Comparison of ENCODE assay signal across 15 cellular contexts in genomic region chr5:79023947-79024346, GRCh38. TPM values are rescaled to one million over a fixed set of nuclear protein-coding genes. Genes with fewer than 3 reads are reported as not detected.
A peak's percentile ranks its signal among the peaks of the same experiment; 100 is the strongest.
DNase-seq lines count a peak whose midpoint lies in the region; ATAC-seq and TF ChIP-seq lines count a peak whose summit lies in the region.
"Had no signal": no experiment of that assay in that cellular context is flagged by ENCODE, and none has a peak within 500 bp of the region (broad histone marks: within the 10 kb centered on the region; RNA-seq: fewer than 3 reads in every experiment).

No MANE protein-coding gene starts in this region.

- H3K27me3 Mint-ChIP-seq in HFFc6 (ENCODE audit: insufficient read depth): peaks cover 12% of the 10 kb centered on the region
- no peaks in the 10 kb centered on the region; the same call in 1 of the 2 replicates for H3K27me3 Mint-ChIP-seq in WTC11 (ENCODE audit: low read depth)

- H3K9me3 Mint-ChIP-seq in HFFc6: no peaks in the 10 kb centered on the region
- H3K9me3 Mint-ChIP-seq in WTC11: no peaks in the 10 kb centered on the region
- H3K9me3 Mint-ChIP-seq: CD8-positive, alpha-beta memory T cell; GM23338 had no signal

- CTCF ChIA-PET in WTC11 (lab: Charles Lee): interaction anchor here (1.5 to 8.5 kb wide), 6 partner anchors 11 to 125 kb away, joined by 3 to 358 read pairs (median 14); no protein-coding TSS in a partner anchor

- H3K27ac ChIP-seq in liver (ENCODE audit: low read depth in 1 of 2, low read length in 2 of 2): peak overlapping the region; percentile 32 to 39
- H3K27ac ChIP-seq: BLaER1 had no signal

- H3K36me3 ChIP-seq in liver (ENCODE audit: control insufficient read depth in 4 of 4, insufficient read depth in 3 of 4, low read depth in 1 of 4, low read length in 3 of 4): peaks cover 0 to 17% (median 5%) of the 10 kb centered on the region in 4 donors
- H3K36me3 ChIP-seq: BLaER1 had no signal

- no peak overlapping the region for H3K4me3 ChIP-seq in liver (ENCODE audit: low read depth in 1 of 3, low read length in 3 of 3)
- H3K4me3 ChIP-seq: BLaER1, GM23338 had no signal

- POLR2A ChIA-PET in WTC11 (lab: Charles Lee): no interaction called here

- 51% methylated on average over 1 of the region's 1 CpG for WGBS in liver

- no peaks in the 10 kb centered on the region for H3K9me3 ChIP-seq in liver (ENCODE audit: control insufficient read depth in 4 of 4, low read length in 3 of 4)
- H3K9me3 ChIP-seq: BLaER1, Caco-2 had no signal

- H3K27ac Mint-ChIP-seq in HFFc6 (no peak overlapping the region), WTC11 (no peak overlapping the region)
- H3K27ac Mint-ChIP-seq: CD8-positive, alpha-beta memory T cell; GM23338 had no signal

- H3K4me1 Mint-ChIP-seq in HFFc6 (ENCODE audit: low read depth): peaks cover 38% of the 10 kb centered on the region
- H3K4me1 Mint-ChIP-seq in WTC11: peaks cover 20% of the 10 kb centered on the region

- TF ChIP-seq RAD21 in liver (IDR thresholded peaks at IDR 0.05): no peak

- H3K9ac ChIP-seq in liver (ENCODE audit: low read depth in 1 of 2, low read length in 2 of 2): no peak overlapping the region
- H3K9ac ChIP-seq: BLaER1 had no signal

- TF ChIP-seq CTCF in HFFc6 (IDR thresholded peaks at IDR 0.05) (no peak), WTC11 (IDR thresholded peaks at IDR 0.05) (no peak), liver (IDR thresholded peaks at IDR 0.05; ENCODE audit: low read depth, low read length, missing input control) (no peak)

- ATAC-seq in WTC11: no peak
- ATAC-seq in HG02938 (IDR thresholded peaks at IDR 0.05; ENCODE audit: unreplicated experiment): no peak
- ATAC-seq: GM23338 had no signal

- H3K4me1 ChIP-seq in liver (ENCODE audit: control insufficient read depth in 4 of 4, insufficient read depth in 4 of 4, low read length in 3 of 4): peaks cover 7 to 51% (median 36%) of the 10 kb centered on the region in 4 donors
- H3K4me1 ChIP-seq: Caco-2 had no signal

- no peaks in the 10 kb centered on the region for H3K36me3 Mint-ChIP-seq in HFFc6 (ENCODE audit: low read depth)
- no peaks in the 10 kb centered on the region for H3K36me3 Mint-ChIP-seq in WTC11
- H3K36me3 Mint-ChIP-seq: CD8-positive, alpha-beta memory T cell had no signal

- H3K4me3 Mint-ChIP-seq in HFFc6 (peak overlapping the region; percentile 83; the same call in 1 of the 2 replicates), WTC11 (no peak overlapping the region)
- H3K4me3 Mint-ChIP-seq: CD8-positive, alpha-beta memory T cell; GM23338 had no signal

- DNase-seq in HFFc6: no peak
- no peak for DNase-seq in WTC11 (ENCODE audit: low spot score)
- DNase-seq in activated naive CD4-positive, alpha-beta T cell (lab: John Stamatoyannopoulos, UW): no peak
- DNase-seq in RKO (ENCODE audit: low spot score): no peak
- DNase-seq: AML-193; Caco-2; CD8-positive, alpha-beta memory T cell; DMS53; GF-D8; H7 had no signal

- H3K27me3 ChIP-seq in liver (ENCODE audit: control insufficient read depth in 4 of 4, insufficient read depth in 4 of 4, low read length in 3 of 4): no peaks in the 10 kb centered on the region
- H3K27me3 ChIP-seq: BLaER1 had no signal

TF ChIP-seq in WTC11, 78 proteins besides CTCF, POLR2A, EP300 and RAD21:
- peak; percentile 23; the same call in 1 of the 2 replicates for TF ChIP-seq GABPB1 (CRISPR knock-in tag; IDR thresholded peaks at IDR 0.05)
- TF ChIP-seq ZNF671 (CRISPR knock-in tag; IDR thresholded peaks at IDR 0.05): no peak
TF ChIP-seq in WTC11: peak in this region for 1.

TF ChIP-seq in liver, 16 proteins besides CTCF, POLR2A, EP300 and RAD21:
- TF ChIP-seq, protein P1, sequence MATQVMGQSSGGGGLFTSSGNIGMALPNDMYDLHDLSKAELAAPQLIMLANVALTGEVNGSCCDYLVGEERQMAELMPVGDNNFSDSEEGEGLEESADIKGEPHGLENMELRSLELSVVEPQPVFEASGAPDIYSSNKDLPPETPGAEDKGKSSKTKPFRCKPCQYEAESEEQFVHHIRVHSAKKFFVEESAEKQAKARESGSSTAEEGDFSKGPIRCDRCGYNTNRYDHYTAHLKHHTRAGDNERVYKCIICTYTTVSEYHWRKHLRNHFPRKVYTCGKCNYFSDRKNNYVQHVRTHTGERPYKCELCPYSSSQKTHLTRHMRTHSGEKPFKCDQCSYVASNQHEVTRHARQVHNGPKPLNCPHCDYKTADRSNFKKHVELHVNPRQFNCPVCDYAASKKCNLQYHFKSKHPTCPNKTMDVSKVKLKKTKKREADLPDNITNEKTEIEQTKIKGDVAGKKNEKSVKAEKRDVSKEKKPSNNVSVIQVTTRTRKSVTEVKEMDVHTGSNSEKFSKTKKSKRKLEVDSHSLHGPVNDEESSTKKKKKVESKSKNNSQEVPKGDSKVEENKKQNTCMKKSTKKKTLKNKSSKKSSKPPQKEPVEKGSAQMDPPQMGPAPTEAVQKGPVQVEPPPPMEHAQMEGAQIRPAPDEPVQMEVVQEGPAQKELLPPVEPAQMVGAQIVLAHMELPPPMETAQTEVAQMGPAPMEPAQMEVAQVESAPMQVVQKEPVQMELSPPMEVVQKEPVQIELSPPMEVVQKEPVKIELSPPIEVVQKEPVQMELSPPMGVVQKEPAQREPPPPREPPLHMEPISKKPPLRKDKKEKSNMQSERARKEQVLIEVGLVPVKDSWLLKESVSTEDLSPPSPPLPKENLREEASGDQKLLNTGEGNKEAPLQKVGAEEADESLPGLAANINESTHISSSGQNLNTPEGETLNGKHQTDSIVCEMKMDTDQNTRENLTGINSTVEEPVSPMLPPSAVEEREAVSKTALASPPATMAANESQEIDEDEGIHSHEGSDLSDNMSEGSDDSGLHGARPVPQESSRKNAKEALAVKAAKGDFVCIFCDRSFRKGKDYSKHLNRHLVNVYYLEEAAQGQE (IDR thresholded peaks at IDR 0.05): no peak
- TF ChIP-seq FOXA2 (IDR thresholded peaks at IDR 0.05) (peak; percentile 56), GABPA (IDR thresholded peaks at IDR 0.05 in 1 of 2, conservative IDR thresholded peaks at IDR 0.05 in 1 of 2) (no peak), ATF3 (IDR thresholded peaks at IDR 0.05) (no peak), FOXA1 (IDR thresholded peaks at IDR 0.05) (no peak), TAF1 (conservative IDR thresholded peaks at IDR 0.05) (no peak), RXRA (IDR thresholded peaks at IDR 0.05) (peak; percentile 17 to 65), HNF4A (conservative IDR thresholded peaks at IDR 0.05) (peak; percentile 5 to 55), EGR1 (IDR thresholded peaks at IDR 0.05; ENCODE audit: low read depth in 2 of 2) (no peak), HNF4G (IDR thresholded peaks at IDR 0.05) (no peak), YY1 (IDR thresholded peaks at IDR 0.05) (peak; percentile 33), JUND (IDR thresholded peaks at IDR 0.05) (no peak), ZBTB33 (IDR thresholded peaks at IDR 0.05) (peak; percentile 23), NR2F2 (IDR thresholded peaks at IDR 0.05) (no peak), SP1 (IDR thresholded peaks at IDR 0.05) (no peak)
- TF ChIP-seq, protein P2, sequence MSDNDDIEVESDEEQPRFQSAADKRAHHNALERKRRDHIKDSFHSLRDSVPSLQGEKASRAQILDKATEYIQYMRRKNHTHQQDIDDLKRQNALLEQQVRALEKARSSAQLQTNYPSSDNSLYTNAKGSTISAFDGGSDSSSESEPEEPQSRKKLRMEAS (IDR thresholded peaks at IDR 0.05): no peak

RNA-seq across cellular contexts. Expression of gene ARSB, which starts 38.8 kb away (rescaled TPM):
- 10 to 100 TPM; 24.4 to 32.7 (median 27.8) TPM for total RNA-seq in HFFc6 (2021; fragmentation: NEBNext Ultra II Directional; extraction: Animal tissue kit (Norgen Biotek cat#: 25700))
- 9.7 to 10.5 TPM (median 10.0 TPM) in 3 replicates for total RNA-seq in WTC11 (2021)
- 10 to 100 TPM; 13.7 to 26.2 TPM for total RNA-seq in liver
- 1 to 10 TPM; 3.5 to 3.7 TPM for polyA plus RNA-seq in liver

RNA-seq across cellular contexts. Expression of gene DMGDH, which starts 45.5 kb away (rescaled TPM):
- total RNA-seq in HFFc6 (2021; fragmentation: NEBNext Ultra II Directional; extraction: Animal tissue kit (Norgen Biotek cat#: 25700)): under 1 TPM in 5 of 6 experiments, not detected in 1; 0.18 to 0.58 (median 0.52) TPM
- 0.21 to 0.37 TPM (median 0.35 TPM) in 3 replicates for total RNA-seq in WTC11 (2021)
- 100 to 1,000 TPM in 1 of 2 donors, 10 to 100 TPM in 1; 28.9 to 130 TPM for total RNA-seq in liver
- 10 to 100 TPM; 39.4 to 57.6 TPM for polyA plus RNA-seq in liver
- total RNA-seq: CD8-positive, alpha-beta memory T cell; H7 had no signal
- polyA plus RNA-seq: CD8-positive, alpha-beta memory T cell had no signal

RNA-seq across cellular contexts. Expression of gene BHMT2, which starts 45.6 kb away (rescaled TPM):
- total RNA-seq in HFFc6 (2021; fragmentation: NEBNext Ultra II Directional; extraction: Animal tissue kit (Norgen Biotek cat#: 25700)): 1 to 10 TPM in 3 of 6 experiments, under 1 TPM in 1, not detected in 2; 0.85 to 1.6 (median 1.1) TPM
- total RNA-seq in WTC11 (2021) (0.11 to 0.27 TPM in 2 of 3 replicates, not detected in the other), liver (100 to 1,000 TPM in 1 of 2 donors, 10 to 100 TPM in 1; 62.3 to 374 TPM)
- 100 to 1,000 TPM; 216 to 326 TPM for polyA plus RNA-seq in liver
- total RNA-seq: Caco-2; CD8-positive, alpha-beta memory T cell; H7; HT1080 had no signal
- polyA plus RNA-seq: CD8-positive, alpha-beta memory T cell had no signal

Comparison
In these comparisons a context has a peak if more than half of its experiments do, and no peak if none do; other contexts are left out.
1. RNA of gene DMGDH, which starts 45.5 kb away (total RNA-seq): 28.9 to 130 TPM in liver; 0.18 to 0.58 TPM in HFFc6 and 0.21 to 0.37 TPM in WTC11; every median in the first group is over 10 times any median in the second.
2. RNA of gene BHMT2, which starts 45.6 kb away (total RNA-seq): 62.3 to 374 TPM in liver; 0.85 to 1.6 TPM in HFFc6 and 0.11 to 0.27 TPM in WTC11; every median in the first group is over 10 times any median in the second.